Comparison of ENCODE assay signal across 9 cellular contexts in genomic region chr3:142976621-142977398, GRCh38. TPM values are rescaled to one million over a fixed set of nuclear protein-coding genes. Genes with fewer than 3 reads are reported as not detected.
DNase-seq lines count a peak whose midpoint lies in the region; ATAC-seq and TF ChIP-seq lines count a peak whose summit lies in the region.
"Had no signal": no experiment of that assay in that cellular context is flagged by ENCODE, and none has a peak within 500 bp of the region (broad histone marks: within the 10 kb centered on the region; RNA-seq: fewer than 3 reads in every experiment).

No MANE protein-coding gene starts in this region.

- no peak overlapping the region for H3K9ac ChIP-seq in adipocyte (ENCODE audit: low read length)

- H3K36me3 ChIP-seq in adipocyte (ENCODE audit: control insufficient read depth, insufficient read depth, low read length, severe bottlenecking) (no peaks in the 10 kb centered on the region), tibial artery (no peaks in the 10 kb centered on the region)

- H3K4me1 ChIP-seq in adipocyte (ENCODE audit: control insufficient read depth, insufficient read depth, low read length) = peaks cover 10% of the 10 kb centered on the region
- H3K4me1 ChIP-seq in tibial artery = peaks cover 0 to 6% (median 2%) of the 10 kb centered on the region in 4 donors

- H3K9me3 ChIP-seq in adipocyte (ENCODE audit: control insufficient read depth, low read length) (no peaks in the 10 kb centered on the region), tibial artery (no peaks in the 10 kb centered on the region)

- TF ChIP-seq CTCF in tibial artery (IDR thresholded peaks at IDR 0.05) (no peak), GM13976 (IDR thresholded peaks at IDR 0.05; ENCODE audit: borderline replicate concordance, control extremely low read depth, extremely low read depth, insufficient read depth, missing control alignments) (no peak)

- no peak for ATAC-seq in HG02885 (IDR thresholded peaks at IDR 0.05; ENCODE audit: poor library complexity, unreplicated experiment)
- ATAC-seq in HG02840 (IDR thresholded peaks at IDR 0.05; ENCODE audit: low FRiP score, unreplicated experiment) = no peak

- DNase-seq in HT1080 (ENCODE audit: low read depth) (peak; percentile 99), adipocyte (ENCODE audit: low read depth) (peak; percentile 94), iPS-NIHi11 (ENCODE audit: low spot score) (peak; percentile 62), tibial artery (peak; percentile 71 to 84), NCI-H345 treated with DMSO at 0.1 percent for 48 hours (lab: John Stamatoyannopoulos, UW; ENCODE audit: unreplicated experiment) (no peak), GM13976 (ENCODE audit: low spot score) (no peak)

- in situ Hi-C loops in GM13976 (cut with MboI; ENCODE audit: low sequenced_read_pairs, unreplicated experiment) = no loop called here

- H3K4me3 ChIP-seq in adipocyte (ENCODE audit: low read length) = no peak overlapping the region
- no peak overlapping the region for H3K4me3 ChIP-seq in tibial artery

- H3K27ac ChIP-seq in tibial artery = no peak overlapping the region

- H3K27me3 ChIP-seq in adipocyte (replicated peaks; ENCODE audit: control insufficient read depth, insufficient read depth, low read length) (no peaks in the 10 kb centered on the region), tibial artery (peaks cover 0 to 6% of the 10 kb centered on the region in 2 donors)

- intact Hi-C loops in tibial artery (cut with DNase I; ENCODE audit: low total_unique reads) = no loop called here

RNA-seq across cellular contexts. Expression of gene PAQR9, which starts 13.3 kb away (rescaled TPM):
- 0.03 TPM in 1 of 2 replicates, not detected in the other for total RNA-seq in HT1080 (2014; rRNA removed; shearing (Covaris generic))
- 0.17 and 0.24 TPM in 2 replicates for polyA plus RNA-seq in HT1080 (2015; cell fraction: cytosol; rRNA removed)
- 0.12 and 0.32 TPM in 2 replicates for polyA plus RNA-seq in HT1080 (2015; cell fraction: nucleus; rRNA removed)
- polyA plus RNA-seq: esophagus had no signal

RNA-seq across cellular contexts. Expression of gene U2SURP, which starts 24.6 kb away (rescaled TPM):
- 96.0 and 124 TPM in 2 replicates for total RNA-seq in HT1080 (2014; rRNA removed; shearing (Covaris generic))
- 67.2 and 90.0 TPM in 2 replicates for polyA plus RNA-seq in HT1080 (2015; cell fraction: cytosol; rRNA removed)
- polyA plus RNA-seq in HT1080 (2015; cell fraction: nucleus; rRNA removed) = 383 and 410 TPM in 2 replicates

Comparison
In these comparisons a context has a peak if more than half of its experiments do, and no peak if none do; other contexts are left out.
1. DNase-seq: peak in HT1080 (single experiment), adipocyte (single experiment), iPS-NIHi11 (single experiment) and tibial artery (2 of 2); none in NCI-H345 treated with DMSO at 0.1 percent for 48 hours (single experiment) and GM13976 (single experiment).